ENCODE assay signal across 8 cellular contexts in the genomic region with DNA sequence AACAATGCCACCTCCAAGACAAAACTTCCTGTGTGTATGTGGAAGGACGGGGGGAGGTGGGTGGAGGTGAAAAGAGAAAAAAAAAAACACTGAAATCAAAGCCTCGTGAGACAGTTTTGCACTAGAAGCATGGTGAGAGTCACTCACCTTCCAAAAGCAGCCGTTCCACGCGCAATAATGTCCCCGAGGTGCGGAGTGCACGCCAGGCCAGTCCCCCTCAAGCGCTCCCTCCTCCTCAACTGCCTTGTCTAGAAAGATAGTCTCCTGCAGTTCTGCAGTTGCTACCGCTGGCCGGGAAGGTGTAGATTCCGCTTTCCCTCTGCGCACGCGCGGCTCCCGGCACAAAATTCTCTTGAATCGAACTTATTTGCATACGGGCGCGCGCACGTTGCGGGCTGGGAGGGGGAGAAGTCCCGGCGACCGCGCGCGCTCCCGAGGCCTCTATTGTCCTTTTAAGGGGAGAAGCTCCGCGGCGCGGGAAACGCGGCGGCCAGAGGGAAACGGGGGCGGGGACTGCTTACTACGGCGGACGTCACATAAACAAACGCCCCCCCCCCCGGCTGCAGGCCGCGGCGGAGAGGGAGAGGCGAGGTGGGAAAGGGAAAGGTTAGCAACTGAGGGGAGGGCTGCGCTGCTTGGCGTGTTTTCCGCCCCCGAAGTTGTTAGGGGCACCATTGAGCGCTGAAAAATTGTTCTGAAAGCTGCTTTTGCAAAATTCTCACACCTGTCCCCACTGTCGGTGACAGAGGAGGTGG. TPM values are rescaled to one million over a fixed set of nuclear protein-coding genes. Genes with fewer than 3 reads are reported as not detected.
A peak's percentile ranks its signal among the peaks of the same experiment; 100 is the strongest.
DNase-seq lines count a peak whose midpoint lies in the region; ATAC-seq and TF ChIP-seq lines count a peak whose summit lies in the region.

A gene with protein sequence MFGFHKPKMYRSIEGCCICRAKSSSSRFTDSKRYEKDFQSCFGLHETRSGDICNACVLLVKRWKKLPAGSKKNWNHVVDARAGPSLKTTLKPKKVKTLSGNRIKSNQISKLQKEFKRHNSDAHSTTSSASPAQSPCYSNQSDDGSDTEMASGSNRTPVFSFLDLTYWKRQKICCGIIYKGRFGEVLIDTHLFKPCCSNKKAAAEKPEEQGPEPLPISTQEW (minus strand): TSS at position 274 of the 755 bp plus-strand sequence. CDS start 27,946 bp downstream, outside the sequence.

- H3K27ac ChIP-seq in AG04450 (ENCODE audit: low read depth, low read length): peak within 1 kb of the TSS; percentile 81
- peak within 1 kb of the TSS; percentile 86 for H3K27ac ChIP-seq in caudate nucleus (ENCODE audit: low read depth, low read length)

- CTCF ChIA-PET in AG04450 (lab: Charles Lee): interaction anchor here (0.6 to 1.0 kb wide), 5 partner anchors 54 to 1429 kb away, joined by 3 to 6 read pairs (median 4); no protein-coding TSS in a partner anchor
- CTCF ChIA-PET in WTC11 (lab: Charles Lee): interaction anchor here (0.6 to 1.5 kb wide), 11 partner anchors 12 to 1111 kb away, joined by 3 to 8 read pairs (median 4); no protein-coding TSS in a partner anchor

- DNase-seq in AG04450 (ENCODE audit: low read depth, low spot score) (peak; percentile 95), NCI-H226 (peak; percentile 92), WTC11 (ENCODE audit: low spot score) (peak; percentile 100), caudate nucleus (lab: John Stamatoyannopoulos, UW) (peak; percentile 51 to 99 (median 94)), immature natural killer cell (peak; percentile 98 to 99 (median 98)), smooth muscle cell of the brain vasculature (ENCODE audit: low read depth, low spot score) (peak; percentile 98)

- peak within 1 kb of the TSS; percentile 99 for H3K27ac Mint-ChIP-seq in WTC11
- H3K27ac Mint-ChIP-seq in immature natural killer cell: peak within 1 kb of the TSS; percentile 90 to 97 (median 93)

- TF ChIP-seq CTCF in AG04450 (IDR thresholded peaks at IDR 0.05; ENCODE audit: low read depth, low read length) (no peak), WTC11 (IDR thresholded peaks at IDR 0.05) (no peak)

- H3K9me3 Mint-ChIP-seq in WTC11 (no peaks in the 10 kb centered on the region), immature natural killer cell (no peaks in the 10 kb centered on the region)

- ATAC-seq in GM18909 (IDR thresholded peaks at IDR 0.05; ENCODE audit: poor library complexity, unreplicated experiment) (peak; percentile 56), HG03175 (IDR thresholded peaks at IDR 0.05; ENCODE audit: unreplicated experiment) (peak; percentile 48), WTC11 (peak; percentile 73)

- no peaks in the 10 kb centered on the region for H3K27me3 Mint-ChIP-seq in WTC11 (ENCODE audit: low read depth)
- H3K27me3 Mint-ChIP-seq in immature natural killer cell (ENCODE audit: low read depth in 3 of 3): peaks cover 14 to 20% (median 15%) of the 10 kb centered on the region in 3 donors

- H3K4me1 Mint-ChIP-seq in WTC11 (peaks cover 30% of the 10 kb centered on the region), immature natural killer cell (peaks cover 26 to 43% of the 10 kb centered on the region in 2 donors)

- H3K36me3 Mint-ChIP-seq in WTC11 (peaks cover 9% of the 10 kb centered on the region), immature natural killer cell (no peaks in the 10 kb centered on the region)

- H3K4me3 ChIP-seq in AG04450 (ENCODE audit: low read depth, low read length): peak within 1 kb of the TSS; percentile 94

- peak within 1 kb of the TSS; percentile 99 for H3K4me3 Mint-ChIP-seq in WTC11
- peak within 1 kb of the TSS; percentile 94 to 99 (median 95) for H3K4me3 Mint-ChIP-seq in immature natural killer cell

- peaks cover 3% of the 10 kb centered on the region; the same call in 1 of the 2 replicates for H3K9me3 ChIP-seq in AG04450 (ENCODE audit: control insufficient read depth, insufficient read depth, low read length)

- H3K27me3 ChIP-seq in AG04450 (ENCODE audit: control insufficient read depth, insufficient read depth, low read length): no peaks in the 10 kb centered on the region

- POLR2A ChIA-PET in AG04450 (lab: Yijun Ruan, JAX) (interaction anchor here (0.6 to 1.0 kb wide), 4 partner anchors 10 to 192 kb away, joined by 3 to 12 read pairs (median 4); no protein-coding TSS in a partner anchor), WTC11 (lab: Charles Lee) (interaction anchor here (0.6 to 2.1 kb wide), 23 partner anchors 11 to 1352 kb away, joined by 3 to 53 read pairs (median 7); a partner anchor contains a TSS)

TF ChIP-seq in WTC11, 78 proteins besides CTCF, POLR2A, EP300 and RAD21 (continues in another document):
- TF ChIP-seq IRF2 (CRISPR knock-in tag; IDR thresholded peaks at IDR 0.05; ENCODE audit: borderline replicate concordance, low read depth) (no peak), ZNF671 (CRISPR knock-in tag; IDR thresholded peaks at IDR 0.05) (no peak), SOX15 (CRISPR knock-in tag; IDR thresholded peaks at IDR 0.05) (no peak), NFE2L1 (CRISPR knock-in tag; IDR thresholded peaks at IDR 0.05) (no peak; the same call in 1 of the 2 replicates), TEAD4 (CRISPR knock-in tag; IDR thresholded peaks at IDR 0.05) (no peak), RELA (CRISPR knock-in tag; IDR thresholded peaks at IDR 0.05; ENCODE audit: borderline replicate concordance) (no peak), ZNF219 (CRISPR knock-in tag; IDR thresholded peaks at IDR 0.05; ENCODE audit: borderline replicate concordance) (no peak), GRHL2 (CRISPR knock-in tag; IDR thresholded peaks at IDR 0.05; ENCODE audit: insufficient replicate concordance, severe bottlenecking) (no peak), HMGA2 (CRISPR knock-in tag; IDR thresholded peaks at IDR 0.05) (no peak), EMX1 (CRISPR knock-in tag; IDR thresholded peaks at IDR 0.05) (no peak), FOXJ3 (CRISPR knock-in tag; IDR thresholded peaks at IDR 0.05; ENCODE audit: borderline replicate concordance) (no peak), NFYB (CRISPR knock-in tag; conservative IDR thresholded peaks at IDR 0.05; ENCODE audit: low read depth) (no peak), ZNF423 (CRISPR knock-in tag; IDR thresholded peaks at IDR 0.05) (no peak)
- TF ChIP-seq, protein P1, sequence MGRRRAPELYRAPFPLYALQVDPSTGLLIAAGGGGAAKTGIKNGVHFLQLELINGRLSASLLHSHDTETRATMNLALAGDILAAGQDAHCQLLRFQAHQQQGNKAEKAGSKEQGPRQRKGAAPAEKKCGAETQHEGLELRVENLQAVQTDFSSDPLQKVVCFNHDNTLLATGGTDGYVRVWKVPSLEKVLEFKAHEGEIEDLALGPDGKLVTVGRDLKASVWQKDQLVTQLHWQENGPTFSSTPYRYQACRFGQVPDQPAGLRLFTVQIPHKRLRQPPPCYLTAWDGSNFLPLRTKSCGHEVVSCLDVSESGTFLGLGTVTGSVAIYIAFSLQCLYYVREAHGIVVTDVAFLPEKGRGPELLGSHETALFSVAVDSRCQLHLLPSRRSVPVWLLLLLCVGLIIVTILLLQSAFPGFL (CRISPR knock-in tag; IDR thresholded peaks at IDR 0.05; ENCODE audit: borderline replicate concordance): no peak
- TF ChIP-seq, protein P2, sequence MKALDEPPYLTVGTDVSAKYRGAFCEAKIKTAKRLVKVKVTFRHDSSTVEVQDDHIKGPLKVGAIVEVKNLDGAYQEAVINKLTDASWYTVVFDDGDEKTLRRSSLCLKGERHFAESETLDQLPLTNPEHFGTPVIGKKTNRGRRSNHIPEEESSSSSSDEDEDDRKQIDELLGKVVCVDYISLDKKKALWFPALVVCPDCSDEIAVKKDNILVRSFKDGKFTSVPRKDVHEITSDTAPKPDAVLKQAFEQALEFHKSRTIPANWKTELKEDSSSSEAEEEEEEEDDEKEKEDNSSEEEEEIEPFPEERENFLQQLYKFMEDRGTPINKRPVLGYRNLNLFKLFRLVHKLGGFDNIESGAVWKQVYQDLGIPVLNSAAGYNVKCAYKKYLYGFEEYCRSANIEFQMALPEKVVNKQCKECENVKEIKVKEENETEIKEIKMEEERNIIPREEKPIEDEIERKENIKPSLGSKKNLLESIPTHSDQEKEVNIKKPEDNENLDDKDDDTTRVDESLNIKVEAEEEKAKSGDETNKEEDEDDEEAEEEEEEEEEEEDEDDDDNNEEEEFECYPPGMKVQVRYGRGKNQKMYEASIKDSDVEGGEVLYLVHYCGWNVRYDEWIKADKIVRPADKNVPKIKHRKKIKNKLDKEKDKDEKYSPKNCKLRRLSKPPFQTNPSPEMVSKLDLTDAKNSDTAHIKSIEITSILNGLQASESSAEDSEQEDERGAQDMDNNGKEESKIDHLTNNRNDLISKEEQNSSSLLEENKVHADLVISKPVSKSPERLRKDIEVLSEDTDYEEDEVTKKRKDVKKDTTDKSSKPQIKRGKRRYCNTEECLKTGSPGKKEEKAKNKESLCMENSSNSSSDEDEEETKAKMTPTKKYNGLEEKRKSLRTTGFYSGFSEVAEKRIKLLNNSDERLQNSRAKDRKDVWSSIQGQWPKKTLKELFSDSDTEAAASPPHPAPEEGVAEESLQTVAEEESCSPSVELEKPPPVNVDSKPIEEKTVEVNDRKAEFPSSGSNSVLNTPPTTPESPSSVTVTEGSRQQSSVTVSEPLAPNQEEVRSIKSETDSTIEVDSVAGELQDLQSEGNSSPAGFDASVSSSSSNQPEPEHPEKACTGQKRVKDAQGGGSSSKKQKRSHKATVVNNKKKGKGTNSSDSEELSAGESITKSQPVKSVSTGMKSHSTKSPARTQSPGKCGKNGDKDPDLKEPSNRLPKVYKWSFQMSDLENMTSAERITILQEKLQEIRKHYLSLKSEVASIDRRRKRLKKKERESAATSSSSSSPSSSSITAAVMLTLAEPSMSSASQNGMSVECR (CRISPR knock-in tag; IDR thresholded peaks at IDR 0.05; ENCODE audit: borderline replicate concordance): no peak

RNA-seq across cellular contexts. Expression of the gene that starts here (rescaled TPM):
- polyA plus RNA-seq in AG04450 (2011; rRNA removed) (22.8 and 31.6 TPM in 2 replicates), immature natural killer cell (10 to 100 TPM; 36.8 to 45.7 (median 41.9) TPM)
- polyA minus RNA-seq in AG04450 (2011; rRNA and poly(A)+ RNA removed): 8.9 and 20.7 TPM in 2 replicates
- total RNA-seq in WTC11 (2021): 407 to 438 TPM (median 424 TPM) in 3 replicates

Comparison
In these comparisons a context has a peak if more than half of its experiments do, and no peak if none do; other contexts are left out.
1. Peak in every context shown above with its lines: DNase-seq, ATAC-seq, H3K4me3 ChIP-seq and H3K27ac ChIP-seq.